In the genomic region with DNA sequence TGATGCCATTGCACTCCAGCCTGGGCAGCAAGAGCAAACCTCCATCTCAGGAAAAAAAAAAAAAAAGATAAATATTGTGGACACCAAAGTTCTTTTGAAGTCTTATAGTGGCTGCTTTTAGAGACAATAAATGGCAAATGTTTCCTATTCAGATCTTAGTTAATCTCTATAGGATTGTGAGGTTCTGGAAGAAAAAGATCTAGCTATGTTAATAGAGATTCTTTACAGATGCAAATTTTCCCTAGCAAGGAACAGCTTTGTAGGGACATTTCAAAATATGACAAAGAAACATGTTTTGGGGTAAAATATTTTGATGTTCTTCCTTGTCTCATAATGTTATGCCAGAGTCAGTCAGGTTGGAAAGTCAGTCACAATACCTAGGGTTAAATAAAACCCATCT, we compare ENCODE assay signal across 11 cellular contexts.
"Had no signal": no experiment of that assay in that cellular context is flagged by ENCODE, and none has a peak within 500 bp of the region (broad histone marks: within the 10 kb centered on the region; RNA-seq: fewer than 3 reads in every experiment).

No MANE protein-coding gene starts in this region.

- H3K27ac Mint-ChIP-seq: GM23338, H9, HFFc6 had no signal

- ATAC-seq: GM23338, HCT116 had no signal

- FAIRE-seq: H1, H54 had no signal

- H3K36me3 ChIP-seq: HAP-1 had no signal

- H2AFZ ChIP-seq: GM23248, GM23338 had no signal

- H3K9ac ChIP-seq: GM23248 had no signal

- H3K4me3 Mint-ChIP-seq: GM23338, H9, HFFc6 had no signal

- H3K4me2 ChIP-seq: GM23338 had no signal

- H3K4me3 ChIP-seq: GM23248, GM23338, HAP-1 had no signal

- H3K27ac ChIP-seq: GM23248 had no signal

- DNase-seq: GM23248, GOT3, H7, H9, HCEC 1CT, HFFc6 had no signal

- H3K9me3 Mint-ChIP-seq: GM23338, H9, HFFc6 had no signal

- H3K9me3 ChIP-seq: HAP-1 had no signal
